In genomic region chr16:70430667-70431536, GRCh38 we compare ENCODE assay signal across 9 cellular contexts. TPM values are rescaled to one million over a fixed set of nuclear protein-coding genes. Genes with fewer than 3 reads are reported as not detected.
DNase-seq lines count a peak whose midpoint lies in the region; ATAC-seq and TF ChIP-seq lines count a peak whose summit lies in the region.
"Had no signal": no experiment of that assay in that cellular context is flagged by ENCODE, and none has a peak within 500 bp of the region (broad histone marks: within the 10 kb centered on the region; RNA-seq: fewer than 3 reads in every experiment).

No MANE protein-coding gene starts in this region.

- no peak for TF ChIP-seq CTCF in psoas muscle (IDR thresholded peaks at IDR 0.05)

- peak; percentile 40 for ATAC-seq in GM21360 (IDR thresholded peaks at IDR 0.05; ENCODE audit: unreplicated experiment)
- ATAC-seq in activated CD4-positive, CD25-positive, alpha-beta regulatory T cell treated with anti-CD3 and anti-CD28 coated beads, Interleukin-2, amount 50 U/mL, for 24 hours = peak; percentile 54 to 55
- ATAC-seq in psoas muscle = no peak

- H3K4me3 ChIP-seq in CD4-positive, alpha-beta memory T cell (ENCODE audit: low read length in 2 of 2) = no peak overlapping the region
- peak overlapping the region; percentile 11 for H3K4me3 ChIP-seq in effector memory CD4-positive, alpha-beta T cell (ENCODE audit: insufficient read depth, low read depth, low read length, poor library complexity, severe bottlenecking)
- H3K4me3 ChIP-seq in psoas muscle = no peak overlapping the region
- H3K4me3 ChIP-seq: HAP-1 had no signal

- peaks cover 0 to 8% of the 10 kb centered on the region in 2 donors for H3K36me3 Mint-ChIP-seq in CD4-positive, alpha-beta memory T cell

- peak overlapping the region; percentile 67 for H3K27ac ChIP-seq in CD4-positive, alpha-beta memory T cell (ENCODE audit: low read depth, low read length)
- H3K27ac ChIP-seq in effector memory CD4-positive, alpha-beta T cell (ENCODE audit: insufficient read depth, low read length, poor library complexity, severe bottlenecking) = peak overlapping the region; percentile 69
- H3K27ac ChIP-seq in psoas muscle = peak overlapping the region; percentile 95

- peaks cover 52% of the 10 kb centered on the region for H3K4me1 ChIP-seq in CD4-positive, alpha-beta memory T cell (ENCODE audit: insufficient read depth, low read length)
- peaks cover 26% of the 10 kb centered on the region for H3K4me1 ChIP-seq in effector memory CD4-positive, alpha-beta T cell (ENCODE audit: control insufficient read depth, insufficient read depth, low read length, poor library complexity, severe bottlenecking)
- H3K4me1 ChIP-seq in psoas muscle = peaks cover 79% of the 10 kb centered on the region

- no peaks in the 10 kb centered on the region for H3K9me3 ChIP-seq in CD4-positive, alpha-beta memory T cell (ENCODE audit: control insufficient read depth in 1 of 2, low read length in 2 of 2)
- H3K9me3 ChIP-seq in effector memory CD4-positive, alpha-beta T cell (ENCODE audit: control insufficient read depth, low read length) = no peaks in the 10 kb centered on the region
- H3K9me3 ChIP-seq in psoas muscle = no peaks in the 10 kb centered on the region
- H3K9me3 ChIP-seq: HAP-1 had no signal

- H3K36me3 ChIP-seq in CD4-positive, alpha-beta memory T cell (ENCODE audit: insufficient read depth, low read length) = peaks cover 4% of the 10 kb centered on the region
- H3K36me3 ChIP-seq in effector memory CD4-positive, alpha-beta T cell (ENCODE audit: control insufficient read depth, insufficient read depth, low read length) = no peaks in the 10 kb centered on the region
- no peaks in the 10 kb centered on the region for H3K36me3 ChIP-seq in psoas muscle (ENCODE audit: insufficient read depth in 1 of 2, low read depth in 1 of 2)
- H3K36me3 ChIP-seq: HAP-1 had no signal

- no peaks in the 10 kb centered on the region for H3K27me3 ChIP-seq in CD4-positive, alpha-beta memory T cell (ENCODE audit: insufficient read depth, low read length)
- H3K27me3 ChIP-seq in effector memory CD4-positive, alpha-beta T cell (replicated peaks; ENCODE audit: control insufficient read depth, insufficient read depth, low read length, poor library complexity, severe bottlenecking) = no peaks in the 10 kb centered on the region
- H3K27me3 ChIP-seq in psoas muscle (ENCODE audit: insufficient read depth in 3 of 3, low read length in 2 of 3) = no peaks in the 10 kb centered on the region

- DNase-seq in CD4-positive, alpha-beta memory T cell = peak; percentile 53 to 83 (median 62)
- DNase-seq in HK-2 (ENCODE audit: unreplicated experiment) (peak; percentile 46), psoas muscle (no peak), NCI-H1105 treated with DMSO at 0.1 percent for 48 hours (lab: John Stamatoyannopoulos, UW) (no peak), DMS114 treated with DMSO at 0.1 percent for 48 hours (lab: John Stamatoyannopoulos, UW; ENCODE audit: unreplicated experiment) (no peak)
- DNase-seq in effector memory CD4-positive, alpha-beta T cell = peak; percentile 23 to 39 (median 28)

- no peaks in the 10 kb centered on the region for H3K9me3 Mint-ChIP-seq in CD4-positive, alpha-beta memory T cell

- CTCF ChIA-PET in CD4-positive, alpha-beta memory T cell (lab: Charles Lee; ENCODE audit: partially characterized antibody) = interaction anchor here (0.6 to 1.1 kb wide), 2 partner anchors 45 to 50 kb away, joined by 3 to 4 read pairs; no protein-coding TSS in a partner anchor

- 58 to 67% (median 67%) methylated on average over 11 of the region's 11 CpGs for WGBS in psoas muscle, 3 donors

- peak overlapping the region; percentile 80 to 96 (median 91) for H3K27ac Mint-ChIP-seq in CD4-positive, alpha-beta memory T cell

- peak overlapping the region; percentile 45 to 82 (median 72) for H3K4me3 Mint-ChIP-seq in CD4-positive, alpha-beta memory T cell

- POLR2A ChIA-PET in CD4-positive, alpha-beta memory T cell (lab: Charles Lee; ENCODE audit: partially characterized antibody) = interaction anchor here (1.2 kb wide), 1 partner anchor 10 kb away, joined by 4 read pairs; no protein-coding TSS in a partner anchor

- peaks cover 37 to 72% (median 56%) of the 10 kb centered on the region in 4 donors for H3K4me1 Mint-ChIP-seq in CD4-positive, alpha-beta memory T cell

- intact Hi-C loops in CD4-positive, alpha-beta memory T cell (cut with micrococcal nuclease) = no loop called here
- intact Hi-C loops in psoas muscle (cut with DNase I) = loop anchor here in 1 of 2 donors (5.0 kb wide), 2 partner anchors 36 to 39 kb away; no protein-coding TSS in a partner anchor

- H3K27me3 Mint-ChIP-seq in CD4-positive, alpha-beta memory T cell = no peaks in the 10 kb centered on the region

RNA-seq across cellular contexts. Expression of gene ST3GAL2, which starts 8.0 kb away (rescaled TPM):
- total RNA-seq in CD4-positive, alpha-beta memory T cell = 10 to 100 TPM; 27.5 to 30.8 TPM
- polyA plus RNA-seq in CD4-positive, alpha-beta memory T cell = 10 to 100 TPM; 10.0 to 15.8 TPM
- total RNA-seq in psoas muscle = 10 to 100 TPM; 16.8 to 33.0 (median 22.6) TPM
- polyA plus RNA-seq in psoas muscle = 10 to 100 TPM in 1 of 3 donors, 1 to 10 TPM in 2; 7.0 to 19.8 (median 8.9) TPM

RNA-seq across cellular contexts. Expression of gene FCSK, which starts 23.5 kb away (rescaled TPM):
- 10 to 100 TPM; 41.7 to 42.8 TPM for total RNA-seq in CD4-positive, alpha-beta memory T cell
- polyA plus RNA-seq in CD4-positive, alpha-beta memory T cell = 10 to 100 TPM in 1 of 2 donors, 1 to 10 TPM in 1; 7.4 to 10.8 TPM
- total RNA-seq in psoas muscle = 10 to 100 TPM in 2 of 4 donors, 1 to 10 TPM in 2; 4.9 to 11.0 (median 9.3) TPM
- 1 to 10 TPM; 5.7 to 8.0 (median 6.0) TPM for polyA plus RNA-seq in psoas muscle

Comparison
In these comparisons a context has a peak if more than half of its experiments do, and no peak if none do; other contexts are left out.
1. DNase-seq: peak in CD4-positive, alpha-beta memory T cell (5 of 5), HK-2 (single experiment) and effector memory CD4-positive, alpha-beta T cell (3 of 3); none in psoas muscle (0 of 2), NCI-H1105 treated with DMSO at 0.1 percent for 48 hours (single experiment) and DMS114 treated with DMSO at 0.1 percent for 48 hours (single experiment).
2. ATAC-seq: peak in GM21360 (single experiment) and activated CD4-positive, CD25-positive, alpha-beta regulatory T cell treated with anti-CD3 and anti-CD28 coated beads, Interleukin-2, amount 50 U/mL, for 24 hours (2 of 2); none in psoas muscle (0 of 4).
3. Peak in every context shown above with its lines, with median percentiles within 50 percentile points of each other: H3K27ac ChIP-seq.